Comparison of ENCODE assay signal across 14 cellular contexts in genomic region chr15:44500555-44500954, GRCh38. TPM values are rescaled to one million over a fixed set of nuclear protein-coding genes. Genes with fewer than 3 reads are reported as not detected.
DNase-seq lines count a peak whose midpoint lies in the region; ATAC-seq lines count a peak whose summit lies in the region.
"Had no signal": no experiment of that assay in that cellular context is flagged by ENCODE, and none has a peak within 500 bp of the region (broad histone marks: within the 10 kb centered on the region; RNA-seq: fewer than 3 reads in every experiment).

No MANE protein-coding gene starts in this region.

- intact Hi-C loops in activated CD4-positive, alpha-beta memory T cell treated with anti-CD3 and anti-CD28 coated beads for 36 hours (cut with micrococcal nuclease): loop anchor here (1.0 to 5.0 kb wide), 7 partner anchors 14 to 281 kb away; partner anchors contain the start of gene CTDSPL2

- peak overlapping the region; percentile 60 for H3K27ac Mint-ChIP-seq in activated CD4-positive, alpha-beta memory T cell treated with anti-CD3 and anti-CD28 coated beads for 36 hours
- no peak overlapping the region for H3K27ac Mint-ChIP-seq in activated CD4-positive, alpha-beta memory T cell treated with anti-CD3 and anti-CD28 coated beads, Interleukin-2, amount 10 ng/mL, durations not matched to agents 7 days and 5 days
- peak overlapping the region; percentile 74 for H3K27ac Mint-ChIP-seq in activated T-helper 17 cell treated with anti-CD3 and anti-CD28 coated beads, Interleukin-2, amount 50 U/mL, for 72 hours
- H3K27ac Mint-ChIP-seq in natural killer cell treated with Interleukin-12 subunit alpha and Interleukin-12 subunit beta and Interleukin-15 and Interleukin-18, amount 100 ng/mL, for 72 hours: peak overlapping the region in 1 of 2 donors; percentile 61

- ATAC-seq in GM19463 (IDR thresholded peaks at IDR 0.05; ENCODE audit: unreplicated experiment) (peak; percentile 47), GM21737 (IDR thresholded peaks at IDR 0.05; ENCODE audit: unreplicated experiment) (no peak)
- ATAC-seq in activated T-helper 17 cell treated with anti-CD3 and anti-CD28 coated beads, Interleukin-2, amount 50 U/mL, for 72 hours (replicated peaks): peak; percentile 91
- peak in 1 of 2 donors; percentile 62 for ATAC-seq in natural killer cell treated with Interleukin-12 subunit alpha and Interleukin-12 subunit beta and Interleukin-15 and Interleukin-18, amount 100 ng/mL, for 72 hours
- ATAC-seq: body of pancreas, SK-N-SH treated with all-trans-retinoic acid at 6 μM for 48 hours had no signal

- CTCF ChIA-PET in activated CD4-positive, alpha-beta memory T cell treated with anti-CD3 and anti-CD28 coated beads for 36 hours (lab: Charles Lee): interaction anchor here (1.1 to 2.0 kb wide), 14 partner anchors 9 to 281 kb away, joined by 3 to 15 read pairs (median 7); partner anchors contain the start of genes CTDSPL2, EIF3J and GOLM2
- CTCF ChIA-PET in activated CD4-positive, alpha-beta memory T cell treated with anti-CD3 and anti-CD28 coated beads, Interleukin-2, amount 10 ng/mL, durations not matched to agents 7 days and 5 days (lab: Charles Lee): interaction anchor here (0.9 to 2.0 kb wide), 12 partner anchors 10 to 281 kb away, joined by 3 to 9 read pairs (median 5); no protein-coding TSS in a partner anchor

- POLR2A ChIA-PET in activated CD4-positive, alpha-beta memory T cell treated with anti-CD3 and anti-CD28 coated beads for 36 hours (lab: Charles Lee): interaction anchor here (0.8 to 2.4 kb wide), 5 partner anchors 14 to 193 kb away, joined by 3 to 18 read pairs (median 3); partner anchors contain the start of gene CTDSPL2
- POLR2A ChIA-PET in activated CD4-positive, alpha-beta memory T cell treated with anti-CD3 and anti-CD28 coated beads, Interleukin-2, amount 10 ng/mL, durations not matched to agents 7 days and 5 days (lab: Charles Lee): interaction anchor here (1.0 to 2.0 kb wide), 4 partner anchors 18 to 229 kb away, joined by 3 to 13 read pairs (median 4); partner anchors contain the start of genes CTDSPL2 and EIF3J

- H3K4me1 Mint-ChIP-seq in activated CD4-positive, alpha-beta memory T cell treated with anti-CD3 and anti-CD28 coated beads for 36 hours (ENCODE audit: low read depth): peaks cover 22% of the 10 kb centered on the region
- peaks cover 20% of the 10 kb centered on the region for H3K4me1 Mint-ChIP-seq in activated CD4-positive, alpha-beta memory T cell treated with anti-CD3 and anti-CD28 coated beads, Interleukin-2, amount 10 ng/mL, durations not matched to agents 7 days and 5 days
- peaks cover 18% of the 10 kb centered on the region for H3K4me1 Mint-ChIP-seq in activated T-helper 17 cell treated with anti-CD3 and anti-CD28 coated beads, Interleukin-2, amount 50 U/mL, for 72 hours
- H3K4me1 Mint-ChIP-seq in natural killer cell treated with Interleukin-12 subunit alpha and Interleukin-12 subunit beta and Interleukin-15 and Interleukin-18, amount 100 ng/mL, for 72 hours (ENCODE audit: low read depth in 2 of 2): peaks cover 0 to 17% of the 10 kb centered on the region in 2 donors

- H3K36me3 Mint-ChIP-seq in activated CD4-positive, alpha-beta memory T cell treated with anti-CD3 and anti-CD28 coated beads for 36 hours: peaks cover 20% of the 10 kb centered on the region
- H3K36me3 Mint-ChIP-seq in activated CD4-positive, alpha-beta memory T cell treated with anti-CD3 and anti-CD28 coated beads, Interleukin-2, amount 10 ng/mL, durations not matched to agents 7 days and 5 days (ENCODE audit: low read depth): peaks cover 31% of the 10 kb centered on the region
- H3K36me3 Mint-ChIP-seq in activated T-helper 17 cell treated with anti-CD3 and anti-CD28 coated beads, Interleukin-2, amount 50 U/mL, for 72 hours (ENCODE audit: low read depth): peaks cover 92% of the 10 kb centered on the region
- H3K36me3 Mint-ChIP-seq in natural killer cell treated with Interleukin-12 subunit alpha and Interleukin-12 subunit beta and Interleukin-15 and Interleukin-18, amount 100 ng/mL, for 72 hours: peaks cover 5% of the 10 kb centered on the region

- no peaks in the 10 kb centered on the region for H3K9me3 Mint-ChIP-seq in activated CD4-positive, alpha-beta memory T cell treated with anti-CD3 and anti-CD28 coated beads for 36 hours
- H3K9me3 Mint-ChIP-seq in activated CD4-positive, alpha-beta memory T cell treated with anti-CD3 and anti-CD28 coated beads, Interleukin-2, amount 10 ng/mL, durations not matched to agents 7 days and 5 days: no peaks in the 10 kb centered on the region
- no peaks in the 10 kb centered on the region for H3K9me3 Mint-ChIP-seq in activated T-helper 17 cell treated with anti-CD3 and anti-CD28 coated beads, Interleukin-2, amount 50 U/mL, for 72 hours
- no peaks in the 10 kb centered on the region for H3K9me3 Mint-ChIP-seq in natural killer cell treated with Interleukin-12 subunit alpha and Interleukin-12 subunit beta and Interleukin-15 and Interleukin-18, amount 100 ng/mL, for 72 hours

- DNase-seq in activated CD4-positive, alpha-beta memory T cell treated with anti-CD3 and anti-CD28 coated beads for 36 hours: no peak
- no peak for DNase-seq in activated CD4-positive, alpha-beta memory T cell treated with anti-CD3 and anti-CD28 coated beads, Interleukin-2, amount 10 ng/mL, durations not matched to agents 7 days and 5 days
- DNase-seq in natural killer cell treated with Interleukin-12 subunit alpha and Interleukin-12 subunit beta and Interleukin-15 and Interleukin-18, amount 100 ng/mL, for 72 hours (ENCODE audit: low spot score): no peak
- DNase-seq in 8988T: no peak
- DNase-seq in G401 (ENCODE audit: low spot score): no peak
- DNase-seq: activated gamma-delta T cell treated with Interleukin-2 at 50 U/mL for 16 hours, body of pancreas, C1 segment of cervical spinal cord, islet precursor cell, NCI-H1930 had no signal

- in situ Hi-C loops in G401 (cut with HindIII; ENCODE audit: low sequenced_read_pairs): no loop called here

- H3K27me3 Mint-ChIP-seq in activated CD4-positive, alpha-beta memory T cell treated with anti-CD3 and anti-CD28 coated beads for 36 hours: no peaks in the 10 kb centered on the region
- H3K27me3 Mint-ChIP-seq in activated CD4-positive, alpha-beta memory T cell treated with anti-CD3 and anti-CD28 coated beads, Interleukin-2, amount 10 ng/mL, durations not matched to agents 7 days and 5 days: no peaks in the 10 kb centered on the region
- no peaks in the 10 kb centered on the region for H3K27me3 Mint-ChIP-seq in activated T-helper 17 cell treated with anti-CD3 and anti-CD28 coated beads, Interleukin-2, amount 50 U/mL, for 72 hours
- no peaks in the 10 kb centered on the region for H3K27me3 Mint-ChIP-seq in natural killer cell treated with Interleukin-12 subunit alpha and Interleukin-12 subunit beta and Interleukin-15 and Interleukin-18, amount 100 ng/mL, for 72 hours

- H3K4me3 Mint-ChIP-seq in activated CD4-positive, alpha-beta memory T cell treated with anti-CD3 and anti-CD28 coated beads for 36 hours: no peak overlapping the region
- no peak overlapping the region for H3K4me3 Mint-ChIP-seq in activated CD4-positive, alpha-beta memory T cell treated with anti-CD3 and anti-CD28 coated beads, Interleukin-2, amount 10 ng/mL, durations not matched to agents 7 days and 5 days
- peak overlapping the region; percentile 9 for H3K4me3 Mint-ChIP-seq in activated T-helper 17 cell treated with anti-CD3 and anti-CD28 coated beads, Interleukin-2, amount 50 U/mL, for 72 hours
- peak overlapping the region; percentile 22 for H3K4me3 Mint-ChIP-seq in natural killer cell treated with Interleukin-12 subunit alpha and Interleukin-12 subunit beta and Interleukin-15 and Interleukin-18, amount 100 ng/mL, for 72 hours

RNA-seq across cellular contexts. Expression of gene EIF3J, which starts 36.4 kb away (rescaled TPM):
- total RNA-seq in activated CD4-positive, alpha-beta memory T cell treated with anti-CD3 and anti-CD28 coated beads for 36 hours: 10 to 100 TPM; 92.6 to 95.2 TPM
- 10 to 100 TPM; 70.6 to 87.8 TPM for total RNA-seq in activated CD4-positive, alpha-beta memory T cell treated with anti-CD3 and anti-CD28 coated beads, Interleukin-2, amount 10 ng/mL, durations not matched to agents 7 days and 5 days
- total RNA-seq in activated T-helper 17 cell treated with anti-CD3 and anti-CD28 coated beads, Interleukin-2, amount 50 U/mL, for 72 hours: 10 to 100 TPM; 43.5 to 99.1 TPM
- 100 to 1,000 TPM in 1 of 2 donors, 10 to 100 TPM in 1; 89.1 to 121 TPM for total RNA-seq in natural killer cell treated with Interleukin-12 subunit alpha and Interleukin-12 subunit beta and Interleukin-15 and Interleukin-18, amount 100 ng/mL, for 72 hours
- total RNA-seq in G401 (2014; rRNA removed; shearing (Covaris generic)): 77.0 and 101 TPM in 2 replicates

Comparison
In these comparisons a context has a peak if more than half of its experiments do, and no peak if none do; other contexts are left out.
1. H3K4me3 Mint-ChIP-seq: peak in activated T-helper 17 cell treated with anti-CD3 and anti-CD28 coated beads, Interleukin-2, amount 50 U/mL, for 72 hours (single experiment) and natural killer cell treated with Interleukin-12 subunit alpha and Interleukin-12 subunit beta and Interleukin-15 and Interleukin-18, amount 100 ng/mL, for 72 hours (single experiment); none in activated CD4-positive, alpha-beta memory T cell treated with anti-CD3 and anti-CD28 coated beads for 36 hours (single experiment) and activated CD4-positive, alpha-beta memory T cell treated with anti-CD3 and anti-CD28 coated beads, Interleukin-2, amount 10 ng/mL, durations not matched to agents 7 days and 5 days (single experiment).